In the genomic region with DNA sequence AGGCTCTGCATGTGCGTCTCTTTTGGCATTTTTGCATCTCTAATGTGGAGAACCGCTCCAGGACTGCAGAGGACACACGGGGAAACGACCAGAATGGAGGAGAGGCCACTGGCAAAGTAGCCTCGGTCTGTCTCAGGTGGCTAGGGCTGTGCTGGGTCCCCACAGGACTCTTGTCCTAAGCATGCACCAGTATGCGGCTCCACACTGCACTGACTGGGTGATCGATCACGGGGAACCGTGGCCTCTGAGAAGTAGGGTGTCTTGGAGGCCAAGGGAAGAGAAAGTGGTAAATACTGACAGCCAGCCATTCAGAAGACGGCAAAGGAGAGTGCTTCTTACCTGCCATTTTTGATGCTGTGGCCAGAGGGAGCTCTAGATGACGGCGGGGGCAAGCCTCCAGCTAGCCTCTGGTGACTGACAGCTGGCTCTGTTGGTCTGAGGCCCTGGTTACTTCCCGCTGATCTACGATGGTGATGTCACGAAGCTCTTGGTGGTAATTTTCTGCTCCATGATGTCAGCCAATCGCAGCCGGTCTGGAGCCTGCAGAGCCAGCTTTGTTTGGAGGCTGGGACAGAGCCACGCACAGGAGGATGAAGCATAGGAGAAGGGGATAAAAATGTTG, we compare ENCODE assay signal across 8 cellular contexts. TPM values are rescaled to one million over a fixed set of nuclear protein-coding genes. Genes with fewer than 3 reads are reported as not detected.
A peak's percentile ranks its signal among the peaks of the same experiment; 100 is the strongest.
DNase-seq lines count a peak whose midpoint lies in the region; ATAC-seq lines count a peak whose summit lies in the region.

No MANE protein-coding gene starts in this region.

- H2BK5ac ChIP-seq in mesendoderm (ENCODE audit: low read length) = no peak overlapping the region

- H3K9me3 Mint-ChIP-seq in activated CD4-positive, alpha-beta memory T cell treated with anti-CD3 and anti-CD28 coated beads, Interleukin-2, amount 10 ng/mL, durations not matched to agents 7 days and 5 days = no peaks in the 10 kb centered on the region

- no peak overlapping the region for H3K56ac ChIP-seq in mesendoderm (ENCODE audit: low read length)

- no peaks in the 10 kb centered on the region for H3K36me3 ChIP-seq in mesendoderm (ENCODE audit: control insufficient read depth, insufficient read depth, low read length)

- POLR2A ChIA-PET in activated CD4-positive, alpha-beta memory T cell treated with anti-CD3 and anti-CD28 coated beads, Interleukin-2, amount 10 ng/mL, durations not matched to agents 7 days and 5 days (lab: Charles Lee) = no interaction called here

- no peak overlapping the region for H2AK5ac ChIP-seq in mesendoderm (ENCODE audit: low read length)

- peaks cover 43% of the 10 kb centered on the region for H3K27me3 Mint-ChIP-seq in activated CD4-positive, alpha-beta memory T cell treated with anti-CD3 and anti-CD28 coated beads, Interleukin-2, amount 10 ng/mL, durations not matched to agents 7 days and 5 days

- H4K8ac ChIP-seq in mesendoderm (ENCODE audit: low read depth, low read length) = no peak overlapping the region

- peaks cover 2% of the 10 kb centered on the region for H3K4me1 Mint-ChIP-seq in activated CD4-positive, alpha-beta memory T cell treated with anti-CD3 and anti-CD28 coated beads, Interleukin-2, amount 10 ng/mL, durations not matched to agents 7 days and 5 days

- ATAC-seq in HG03175 (IDR thresholded peaks at IDR 0.05; ENCODE audit: unreplicated experiment) (peak; percentile 91), HG02970 (IDR thresholded peaks at IDR 0.05; ENCODE audit: low FRiP score, unreplicated experiment) (no peak)

- WGBS in mesendoderm (ENCODE audit: extremely low coverage, insufficient coverage, low lambda C conversion rate) = no CpG with 5 or more reads among the region's 18 CpGs

- no peak overlapping the region for H3K27ac ChIP-seq in mesendoderm (ENCODE audit: low read depth, low read length)

- H3K27me3 ChIP-seq in mesendoderm (ENCODE audit: insufficient read depth, low read length, poor library complexity) = no peaks in the 10 kb centered on the region

- no peaks in the 10 kb centered on the region for H3K36me3 Mint-ChIP-seq in activated CD4-positive, alpha-beta memory T cell treated with anti-CD3 and anti-CD28 coated beads, Interleukin-2, amount 10 ng/mL, durations not matched to agents 7 days and 5 days (ENCODE audit: low read depth)

- H3K4me1 ChIP-seq in mesendoderm (ENCODE audit: control insufficient read depth, low read depth, low read length) = no peaks in the 10 kb centered on the region

- no peak overlapping the region for H4K5ac ChIP-seq in mesendoderm (ENCODE audit: low read length)

- H3K23ac ChIP-seq in mesendoderm (ENCODE audit: low read length) = no peak overlapping the region

- no peaks in the 10 kb centered on the region for H3K79me2 ChIP-seq in mesendoderm (ENCODE audit: control insufficient read depth, insufficient read depth, low read length)

- no peak overlapping the region for H3K4ac ChIP-seq in mesendoderm (ENCODE audit: low read depth, low read length)

- peak; percentile 19 for DNase-seq in NCI-H2196 (lab: John Stamatoyannopoulos, UW; ENCODE audit: unreplicated experiment)
- DNase-seq in NCI-H2196 treated with DMSO at 0.1 percent for 48 hours (lab: John Stamatoyannopoulos, UW; ENCODE audit: unreplicated experiment) = no peak
- peak; percentile 76 for DNase-seq in RPMI8226
- DNase-seq in mesendoderm = peak; percentile 88
- no peak for DNase-seq in NOMO-1 (lab: John Stamatoyannopoulos, UW; ENCODE audit: unreplicated experiment in 2 of 2)
- DNase-seq in activated CD4-positive, alpha-beta memory T cell treated with anti-CD3 and anti-CD28 coated beads, Interleukin-2, amount 10 ng/mL, durations not matched to agents 7 days and 5 days = no peak

- no peak overlapping the region for H2BK15ac ChIP-seq in mesendoderm (replicated peaks; ENCODE audit: low read depth)

- no peak overlapping the region for H3K4me3 Mint-ChIP-seq in activated CD4-positive, alpha-beta memory T cell treated with anti-CD3 and anti-CD28 coated beads, Interleukin-2, amount 10 ng/mL, durations not matched to agents 7 days and 5 days

- no peak overlapping the region for H3K27ac Mint-ChIP-seq in activated CD4-positive, alpha-beta memory T cell treated with anti-CD3 and anti-CD28 coated beads, Interleukin-2, amount 10 ng/mL, durations not matched to agents 7 days and 5 days

- CTCF ChIA-PET in activated CD4-positive, alpha-beta memory T cell treated with anti-CD3 and anti-CD28 coated beads, Interleukin-2, amount 10 ng/mL, durations not matched to agents 7 days and 5 days (lab: Charles Lee) = interaction anchor here (1.1 to 1.9 kb wide), 3 partner anchors 8 to 15 kb away, joined by 3 to 7 read pairs (median 5); no protein-coding TSS in a partner anchor

- H3K4me2 ChIP-seq in mesendoderm (ENCODE audit: low read length) = no peak overlapping the region

- no peak overlapping the region for H3K18ac ChIP-seq in mesendoderm (ENCODE audit: low read length)

- no peak overlapping the region for H3K9ac ChIP-seq in mesendoderm (ENCODE audit: low read length)

- no peak overlapping the region for H3K4me3 ChIP-seq in mesendoderm (ENCODE audit: low read length)

- no peak overlapping the region for H2BK120ac ChIP-seq in mesendoderm (ENCODE audit: low read depth, low read length)

- H3K79me1 ChIP-seq in mesendoderm (ENCODE audit: low read length) = no peaks in the 10 kb centered on the region

RNA-seq across cellular contexts. Expression of a gene that starts 40.4 kb away (rescaled TPM):
- 2.0 TPM for polyA plus RNA-seq in mesendoderm (2013, experiment 1 of 2)
- 2.2 TPM for polyA plus RNA-seq in mesendoderm (2013, experiment 2 of 2)
- total RNA-seq in activated CD4-positive, alpha-beta memory T cell treated with anti-CD3 and anti-CD28 coated beads, Interleukin-2, amount 10 ng/mL, durations not matched to agents 7 days and 5 days = 10 to 100 TPM; 40.0 to 40.4 TPM

Comparison
In these comparisons a context has a peak if more than half of its experiments do, and no peak if none do; other contexts are left out.
1. DNase-seq: peak in NCI-H2196 (single experiment), RPMI8226 (single experiment) and mesendoderm (single experiment); none in NCI-H2196 treated with DMSO at 0.1 percent for 48 hours (single experiment), NOMO-1 (0 of 2) and activated CD4-positive, alpha-beta memory T cell treated with anti-CD3 and anti-CD28 coated beads, Interleukin-2, amount 10 ng/mL, durations not matched to agents 7 days and 5 days (single experiment).